Comparison of ENCODE assay signal across 8 cellular contexts in the genomic region with DNA sequence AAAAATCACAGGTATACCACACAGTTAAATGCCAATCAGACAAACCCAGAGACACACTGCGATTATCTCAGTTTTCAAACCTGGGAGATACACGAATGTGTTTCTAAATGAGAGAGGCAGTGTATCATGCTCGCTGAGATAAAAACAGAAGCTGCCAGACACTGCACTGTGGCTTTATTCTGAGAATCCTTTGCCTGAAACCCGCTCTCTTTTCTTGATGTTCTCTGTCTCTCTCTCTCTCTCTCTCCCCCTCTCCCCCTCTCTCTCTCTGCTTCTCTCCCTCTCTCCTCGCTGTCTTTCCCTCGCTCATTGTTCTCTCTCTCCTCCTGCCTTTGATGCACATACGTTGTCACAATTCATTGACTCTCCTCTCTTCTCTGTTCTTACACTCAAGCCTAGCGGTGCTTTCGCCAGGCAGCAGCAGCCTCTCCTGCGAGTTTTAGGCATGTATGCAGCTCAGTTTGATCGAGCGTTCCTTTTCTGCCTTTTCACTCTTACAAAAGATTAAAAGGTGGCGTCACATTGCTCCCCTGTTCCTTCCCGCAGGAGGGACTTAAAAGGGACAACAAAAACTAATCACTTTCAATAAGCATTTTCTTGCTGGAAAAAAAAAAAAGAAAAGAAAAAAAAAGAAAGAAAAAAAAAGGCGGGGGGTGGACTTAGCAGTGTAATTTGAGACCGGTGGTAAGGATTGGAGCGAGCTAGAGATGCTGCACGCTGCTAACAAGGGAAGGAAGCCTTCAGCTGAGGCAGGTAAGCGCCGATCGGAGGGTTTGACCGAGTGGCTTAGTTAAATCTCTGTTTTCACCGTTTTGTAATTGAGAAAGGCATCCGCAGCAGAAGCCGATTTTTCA.
DNase-seq lines count a peak whose midpoint lies in the region; ATAC-seq and TF ChIP-seq lines count a peak whose summit lies in the region.

No MANE protein-coding gene starts in this region.

- peak overlapping the region; percentile 90 for H3K4me3 ChIP-seq in GM23248
- no peak overlapping the region for H3K4me3 ChIP-seq in PC-3 (ENCODE audit: low read length)
- H3K4me3 ChIP-seq in rectal smooth muscle tissue (ENCODE audit: low read length): peak overlapping the region; percentile 29
- H3K4me3 ChIP-seq in colonic mucosa: no peak overlapping the region

- peak overlapping the region; percentile 90 for H2AFZ ChIP-seq in GM23248
- no peak overlapping the region for H2AFZ ChIP-seq in PC-3 (ENCODE audit: low read length)

- BruUV-seq in PC-3 (replicated peaks; lab: Mats Ljungman, UMichigan): no TSS peak

- WGBS in GM23248 (ENCODE audit: low coverage in 1 of 2, low lambda C conversion rate in 2 of 2, missing lambda C conversion rate in 2 of 2), 2 experiments: 15 to 17% methylated on average over 24 to 25 of the region's 25 CpGs

- peaks cover 43% of the 10 kb centered on the region for H3K79me2 ChIP-seq in GM23248 (ENCODE audit: insufficient read depth)
- H3K79me2 ChIP-seq in PC-3 (ENCODE audit: low read length): no peaks in the 10 kb centered on the region

- peak overlapping the region; percentile 75 for H3K9ac ChIP-seq in GM23248
- H3K9ac ChIP-seq in PC-3 (ENCODE audit: low read length): no peak overlapping the region
- H3K9ac ChIP-seq in rectal smooth muscle tissue (ENCODE audit: low read length): no peak overlapping the region
- H3K9ac ChIP-seq in colonic mucosa (ENCODE audit: low read depth in 2 of 2, low read length in 2 of 2): peak overlapping the region in 1 of 2 donors; percentile 2

- peak overlapping the region; percentile 44 for H3K27ac ChIP-seq in GM23248
- no peak overlapping the region for H3K27ac ChIP-seq in PC-3 (ENCODE audit: low read length)
- H3K27ac ChIP-seq in foreskin keratinocyte: no peak overlapping the region
- H3K27ac ChIP-seq in rectal smooth muscle tissue (ENCODE audit: low read depth, low read length): no peak overlapping the region
- no peak overlapping the region for H3K27ac ChIP-seq in colonic mucosa

- POLR2A ChIA-PET in PC-3 (lab: Charles Lee; ENCODE audit: unreplicated experiment): no interaction called here

- in situ Hi-C loops in GM23248 (cut with MboI): loop anchor here (10.0 to 25.0 kb wide), 2 partner anchors 141 to 1936 kb away; no protein-coding TSS in a partner anchor

- intact Hi-C loops in PC-3 (cut with micrococcal nuclease) (no loop called here), colonic mucosa (cut with DNase I) (no loop called here)

- H4K20me1 ChIP-seq in GM23248 (ENCODE audit: insufficient read depth) (no peaks in the 10 kb centered on the region), PC-3 (ENCODE audit: low read length) (no peaks in the 10 kb centered on the region)

- H3K36me3 ChIP-seq in GM23248 (ENCODE audit: low read depth): no peaks in the 10 kb centered on the region
- H3K36me3 ChIP-seq in PC-3 (ENCODE audit: low read depth, low read length): no peaks in the 10 kb centered on the region
- no peaks in the 10 kb centered on the region for H3K36me3 ChIP-seq in rectal smooth muscle tissue (ENCODE audit: control insufficient read depth, insufficient read depth, low read length)
- no peaks in the 10 kb centered on the region for H3K36me3 ChIP-seq in colonic mucosa

- CTCF ChIA-PET in PC-3 (lab: Charles Lee): no interaction called here

- peak overlapping the region; percentile 94 for H3K4me2 ChIP-seq in GM23248 (ENCODE audit: unreplicated experiment)
- H3K4me2 ChIP-seq in PC-3 (ENCODE audit: low read length): no peak overlapping the region

- DNase-seq in GM23248 (peak; percentile 80), PC-3 (no peak), foreskin keratinocyte (peak; percentile 31 to 55), activated gamma-delta T cell (lab: John Stamatoyannopoulos, UW) (no peak), colonic mucosa (no peak)
- no peak for DNase-seq in effector CD8-positive, alpha-beta T cell (lab: John Stamatoyannopoulos, UW)

- H3K9me3 ChIP-seq in GM23248 (ENCODE audit: low read depth) (no peaks in the 10 kb centered on the region), PC-3 (ENCODE audit: low read length) (no peaks in the 10 kb centered on the region), colonic mucosa (no peaks in the 10 kb centered on the region)

- no peaks in the 10 kb centered on the region for H3K27me3 ChIP-seq in GM23248 (replicated peaks; ENCODE audit: insufficient read depth)
- peaks cover 99% of the 10 kb centered on the region for H3K27me3 ChIP-seq in PC-3 (ENCODE audit: low read length)
- H3K27me3 ChIP-seq in foreskin keratinocyte: peaks cover 66% of the 10 kb centered on the region
- no peaks in the 10 kb centered on the region for H3K27me3 ChIP-seq in rectal smooth muscle tissue (ENCODE audit: control insufficient read depth, insufficient read depth, low read length)
- no peaks in the 10 kb centered on the region for H3K27me3 ChIP-seq in colonic mucosa

- TF ChIP-seq CTCF in PC-3 (conservative IDR thresholded peaks at IDR 0.05; ENCODE audit: low read depth, low read length) (no peak), foreskin keratinocyte (conservative IDR thresholded peaks at IDR 0.05) (no peak), colonic mucosa (IDR thresholded peaks at IDR 0.05) (no peak)

- no peaks in the 10 kb centered on the region for H3F3A ChIP-seq in GM23248 (ENCODE audit: insufficient read depth)
- no peaks in the 10 kb centered on the region for H3F3A ChIP-seq in PC-3 (ENCODE audit: low read length, unreplicated experiment)

- peaks cover 12% of the 10 kb centered on the region; the same call in 1 of the 2 replicates for H3K4me1 ChIP-seq in GM23248 (ENCODE audit: insufficient read depth)
- H3K4me1 ChIP-seq in PC-3 (ENCODE audit: insufficient read depth, low read length): no peaks in the 10 kb centered on the region
- H3K4me1 ChIP-seq in foreskin keratinocyte: peaks cover 6% of the 10 kb centered on the region
- no peaks in the 10 kb centered on the region for H3K4me1 ChIP-seq in rectal smooth muscle tissue (ENCODE audit: control insufficient read depth, insufficient read depth, low read length)
- no peaks in the 10 kb centered on the region for H3K4me1 ChIP-seq in colonic mucosa

- 0 out of 2 replicates have a peak, but pooled peaks have one; percentile 15 for ATAC-seq in PC-3
- ATAC-seq in foreskin keratinocyte: peak; percentile 92
- no peak for ATAC-seq in GM18868 (IDR thresholded peaks at IDR 0.05; ENCODE audit: unreplicated experiment)

- H3K9me2 ChIP-seq in GM23248 (ENCODE audit: insufficient read depth) (no peaks in the 10 kb centered on the region), PC-3 (replicated peaks; ENCODE audit: low read length) (no peaks in the 10 kb centered on the region)

Comparison
In these comparisons a context has a peak if more than half of its experiments do, and no peak if none do; other contexts are left out.
1. DNase-seq: peak in GM23248 (single experiment) and foreskin keratinocyte (2 of 2); none in PC-3 (single experiment), activated gamma-delta T cell (single experiment), effector CD8-positive, alpha-beta T cell (single experiment) and colonic mucosa (single experiment).
2. H3K4me3 ChIP-seq: peak in GM23248 (single experiment) and rectal smooth muscle tissue (single experiment); none in PC-3 (single experiment) and colonic mucosa (single experiment).